14 cellular contexts compared by ENCODE assay signal in genomic region chr4:61555789-61556188, GRCh38.
DNase-seq lines count a peak whose midpoint lies in the region; FAIRE-seq and TF ChIP-seq lines count a peak whose summit lies in the region.
"Had no signal": no experiment of that assay in that cellular context is flagged by ENCODE, and none has a peak within 500 bp of the region (broad histone marks: within the 10 kb centered on the region; RNA-seq: fewer than 3 reads in every experiment).

No MANE protein-coding gene starts in this region.

- peaks cover 1% of the 10 kb centered on the region for H3K9me3 Mint-ChIP-seq in glutamatergic neuron (ENCODE audit: unreplicated experiment)

- no peaks in the 10 kb centered on the region for H3K36me3 ChIP-seq in hepatocyte (replicated peaks; ENCODE audit: insufficient read depth, low read depth)
- H3K36me3 ChIP-seq in small intestine (ENCODE audit: control insufficient read depth in 2 of 2, insufficient read depth in 2 of 2, low read length in 2 of 2): no peaks in the 10 kb centered on the region
- no peaks in the 10 kb centered on the region for H3K36me3 ChIP-seq in OCI-LY7 (ENCODE audit: insufficient read depth, low read length)
- H3K36me3 ChIP-seq: left lung, thoracic aorta had no signal

- no peaks in the 10 kb centered on the region for H3K9me3 ChIP-seq in hepatocyte (ENCODE audit: low read depth)
- no peaks in the 10 kb centered on the region for H3K9me3 ChIP-seq in small intestine (ENCODE audit: control insufficient read depth, low read depth)
- no peaks in the 10 kb centered on the region for H3K9me3 ChIP-seq in OCI-LY7 (ENCODE audit: low read length)
- H3K9me3 ChIP-seq: left lung, thoracic aorta had no signal

- H3K27ac ChIP-seq in hepatocyte (peak overlapping the region; percentile 97), small intestine (ENCODE audit: low read depth in 1 of 2, low read length in 1 of 2) (peak overlapping the region in 1 of 2 donors; percentile 32), OCI-LY7 (ENCODE audit: low read depth, low read length, poor library complexity, severe bottlenecking) (no peak overlapping the region)
- H3K27ac ChIP-seq: left lung had no signal

- BruUV-seq in OCI-LY7 (replicated peaks; lab: Mats Ljungman, UMichigan): no TSS peak

- H4K20me1 ChIP-seq in hepatocyte (ENCODE audit: insufficient read depth, poor library complexity, severe bottlenecking): no peaks in the 10 kb centered on the region
- no peaks in the 10 kb centered on the region for H4K20me1 ChIP-seq in OCI-LY7 (ENCODE audit: insufficient read depth, low read length)

- H3K36me3 Mint-ChIP-seq in glutamatergic neuron (ENCODE audit: unreplicated experiment): no peaks in the 10 kb centered on the region

- intact Hi-C loops in OCI-LY7 (cut with micrococcal nuclease; ENCODE audit: unreplicated experiment): no loop called here

- H3K9me2 ChIP-seq in hepatocyte (replicated peaks; ENCODE audit: insufficient read depth): no peaks in the 10 kb centered on the region
- no peaks in the 10 kb centered on the region for H3K9me2 ChIP-seq in OCI-LY7 (ENCODE audit: insufficient read depth, low read length)

- TF ChIP-seq CTCF in hepatocyte (IDR thresholded peaks at IDR 0.05; ENCODE audit: poor library complexity): no peak
- TF ChIP-seq CTCF in OCI-LY7 (conservative IDR thresholded peaks at IDR 0.05; ENCODE audit: low read length): no peak
- no peak for TF ChIP-seq CTCF in glutamatergic neuron (IDR thresholded peaks at IDR 0.05; ENCODE audit: partially characterized antibody, unreplicated experiment)

- H3K4me2 ChIP-seq in hepatocyte (peak overlapping the region; percentile 59), OCI-LY7 (ENCODE audit: low read length) (no peak overlapping the region)

- FAIRE-seq in small intestine (lab: Jason Lieb, UNC): no peak

- peak; percentile 94 for DNase-seq in NCI-H226
- peak; percentile 76 for DNase-seq in astrocyte of the hippocampus (ENCODE audit: low read depth, low spot score)
- peak; percentile 68 for DNase-seq in hepatocyte (ENCODE audit: low spot score)
- DNase-seq in small intestine: peak; percentile 74
- no peak for DNase-seq in OCI-LY7 (ENCODE audit: low spot score)
- no peak for DNase-seq in stimulated activated naive CD4-positive, alpha-beta T cell treated with Interleukin-2 at 50 U/mL for 16 hours (lab: John Stamatoyannopoulos, UW)
- no peak for DNase-seq in glutamatergic neuron
- no peak for DNase-seq in activated CD4-positive, alpha-beta T cell treated with anti-CD3 and anti-CD28 coated beads, Interleukin-2, amount 50 U/mL, for 48 hours
- DNase-seq: CD4-positive, alpha-beta T cell; left lung; NCI-H1417; NCI-H510A had no signal

- no peaks in the 10 kb centered on the region for H3K79me2 ChIP-seq in hepatocyte
- H3K79me2 ChIP-seq in OCI-LY7 (ENCODE audit: insufficient read depth, low read depth, low read length): no peaks in the 10 kb centered on the region

- no peaks in the 10 kb centered on the region for H3K27me3 ChIP-seq in hepatocyte
- H3K27me3 ChIP-seq in small intestine (ENCODE audit: control insufficient read depth in 2 of 2, insufficient read depth in 2 of 2, low read length in 2 of 2): no peaks in the 10 kb centered on the region
- H3K27me3 ChIP-seq: left lung had no signal

- POLR2A ChIA-PET in OCI-LY7 (lab: Charles Lee): no interaction called here

- no peak overlapping the region for H3K4me3 ChIP-seq in hepatocyte
- H3K4me3 ChIP-seq in small intestine (ENCODE audit: low read depth in 1 of 2, low read length in 2 of 2): no peak overlapping the region
- H3K4me3 ChIP-seq in OCI-LY7 (ENCODE audit: low read depth, low read length, poor library complexity, severe bottlenecking): no peak overlapping the region
- H3K4me3 ChIP-seq: left lung, thoracic aorta had no signal

- H3K4me3 Mint-ChIP-seq in glutamatergic neuron (ENCODE audit: unreplicated experiment): no peak overlapping the region
- H3K4me3 Mint-ChIP-seq: CD4-positive, alpha-beta T cell; neural crest cell had no signal

- H3K27me3 Mint-ChIP-seq in glutamatergic neuron (ENCODE audit: unreplicated experiment): peaks cover 1% of the 10 kb centered on the region
- H3K27me3 Mint-ChIP-seq: CD4-positive, alpha-beta T cell had no signal

- no peak overlapping the region for H3K27ac Mint-ChIP-seq in glutamatergic neuron (ENCODE audit: unreplicated experiment)
- H3K27ac Mint-ChIP-seq: CD4-positive, alpha-beta T cell had no signal

- CTCF ChIA-PET in OCI-LY7 (lab: Charles Lee; ENCODE audit: unreplicated experiment): no interaction called here

- WGBS in hepatocyte (ENCODE audit: low lambda C conversion rate, missing lambda C conversion rate): 20% methylated on average over 3 of the region's 3 CpGs
- WGBS in small intestine, 3 donors: 11 to 53% (median 21%) methylated on average over 3 of the region's 3 CpGs

- H3K4me1 ChIP-seq in hepatocyte (ENCODE audit: insufficient read depth) (peaks cover 24% of the 10 kb centered on the region), small intestine (ENCODE audit: control insufficient read depth in 2 of 2, insufficient read depth in 1 of 2, low read depth in 1 of 2, low read length in 1 of 2) (peaks cover 2 to 7% of the 10 kb centered on the region in 2 donors), OCI-LY7 (ENCODE audit: insufficient read depth, low read length, poor library complexity, severe bottlenecking) (no peaks in the 10 kb centered on the region)
- H3K4me1 ChIP-seq: left lung had no signal

- peaks cover 19% of the 10 kb centered on the region for H3K4me1 Mint-ChIP-seq in glutamatergic neuron (ENCODE audit: low read depth, unreplicated experiment)

- H2AFZ ChIP-seq in hepatocyte (no peak overlapping the region), OCI-LY7 (ENCODE audit: low read length) (no peak overlapping the region)

Comparison
In these comparisons a context has a peak if more than half of its experiments do, and no peak if none do; other contexts are left out.
1. DNase-seq: peak in NCI-H226 (single experiment), astrocyte of the hippocampus (single experiment), hepatocyte (single experiment) and small intestine (single experiment); none in OCI-LY7 (single experiment), stimulated activated naive CD4-positive, alpha-beta T cell treated with Interleukin-2 at 50 U/mL for 16 hours (single experiment), glutamatergic neuron (single experiment) and activated CD4-positive, alpha-beta T cell treated with anti-CD3 and anti-CD28 coated beads, Interleukin-2, amount 50 U/mL, for 48 hours (0 of 2).